ENCODE assay signal across 1 cellular context in the genomic region with DNA sequence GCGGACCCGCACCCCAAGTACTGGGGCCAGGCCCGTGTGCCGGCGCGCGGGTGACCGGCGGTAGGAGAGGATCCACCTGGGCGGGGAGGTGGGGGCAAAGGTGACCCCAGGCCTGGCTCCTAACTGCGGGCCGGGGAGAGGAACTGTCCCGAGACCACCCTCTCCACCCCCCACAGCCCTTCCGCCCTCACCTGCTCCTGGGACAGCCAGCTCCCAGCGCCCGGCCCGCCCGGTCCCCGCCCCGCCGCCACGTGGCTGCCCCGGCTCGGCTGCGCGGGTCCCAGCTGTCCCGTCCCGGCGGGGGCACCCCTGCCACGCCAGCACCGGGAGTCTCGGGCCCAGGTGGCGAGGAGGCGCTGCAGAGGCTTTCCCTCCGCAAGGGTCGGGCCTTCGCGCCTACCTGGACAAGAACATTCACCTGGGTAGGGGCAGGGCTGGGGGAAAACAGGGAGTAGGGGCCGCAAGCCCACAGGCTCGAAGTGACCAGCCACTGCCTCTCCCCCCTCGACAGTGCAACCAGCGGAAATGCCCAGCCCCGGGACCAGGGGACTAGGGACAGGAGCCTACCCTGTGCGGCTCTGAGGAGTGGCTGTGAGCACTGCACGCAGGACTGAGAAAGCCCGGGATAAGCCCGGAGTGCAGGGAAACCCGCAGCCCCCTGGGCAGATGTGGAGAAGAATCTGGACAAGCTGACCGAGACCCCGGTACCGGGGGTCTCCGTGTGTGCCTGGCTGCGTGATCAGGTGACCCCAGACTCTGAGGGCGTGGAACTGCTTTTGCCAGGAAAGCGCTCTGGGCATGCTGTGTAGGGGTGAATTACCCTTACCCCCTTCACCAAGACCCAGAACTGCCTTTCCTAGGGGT.
TF ChIP-seq lines count a peak whose summit lies in the region.

A gene with protein sequence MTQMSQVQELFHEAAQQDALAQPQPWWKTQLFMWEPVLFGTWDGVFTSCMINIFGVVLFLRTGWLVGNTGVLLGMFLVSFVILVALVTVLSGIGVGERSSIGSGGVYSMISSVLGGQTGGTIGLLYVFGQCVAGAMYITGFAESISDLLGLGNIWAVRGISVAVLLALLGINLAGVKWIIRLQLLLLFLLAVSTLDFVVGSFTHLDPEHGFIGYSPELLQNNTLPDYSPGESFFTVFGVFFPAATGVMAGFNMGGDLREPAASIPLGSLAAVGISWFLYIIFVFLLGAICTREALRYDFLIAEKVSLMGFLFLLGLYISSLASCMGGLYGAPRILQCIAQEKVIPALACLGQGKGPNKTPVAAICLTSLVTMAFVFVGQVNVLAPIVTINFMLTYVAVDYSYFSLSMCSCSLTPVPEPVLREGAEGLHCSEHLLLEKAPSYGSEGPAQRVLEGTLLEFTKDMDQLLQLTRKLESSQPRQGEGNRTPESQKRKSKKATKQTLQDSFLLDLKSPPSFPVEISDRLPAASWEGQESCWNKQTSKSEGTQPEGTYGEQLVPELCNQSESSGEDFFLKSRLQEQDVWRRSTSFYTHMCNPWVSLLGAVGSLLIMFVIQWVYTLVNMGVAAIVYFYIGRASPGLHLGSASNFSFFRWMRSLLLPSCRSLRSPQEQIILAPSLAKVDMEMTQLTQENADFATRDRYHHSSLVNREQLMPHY (minus strand): TSS at position 240 of the 864 bp plus-strand sequence. CDS start 1,399 bp downstream, outside the sequence.

TF ChIP-seq in H1, 55 proteins besides CTCF, POLR2A, EP300 and RAD21:
- peak; percentile 51 for TF ChIP-seq EZH2 (IDR thresholded peaks at IDR 0.05; ENCODE audit: low read depth, low read length, severe bottlenecking)
- 0 out of 2 replicates have a peak, but pooled peaks have one; percentile 9 for TF ChIP-seq RBBP5 (IDR thresholded peaks at IDR 0.05; ENCODE audit: borderline replicate concordance, low read depth, low read length)
- TF ChIP-seq HDAC2 (IDR thresholded peaks at IDR 0.05; ENCODE audit: borderline replicate concordance in 1 of 2, low read depth in 2 of 2, low read length in 2 of 2), result 0 out of 4 replicates have a peak, but pooled peaks of 1 of the 2 experiments have one; percentile 19
- TF ChIP-seq PHF8 (conservative IDR thresholded peaks at IDR 0.05; ENCODE audit: low read depth, low read length), result 0 out of 2 replicates have a peak, but pooled peaks have one; percentile 38
- peak; percentile 39 for TF ChIP-seq TAF1 (IDR thresholded peaks at IDR 0.05; ENCODE audit: low read depth, low read length)
- TF ChIP-seq CEBPB (IDR thresholded peaks at IDR 0.05; ENCODE audit: low read depth, low read length), result no peak
- TF ChIP-seq, protein P1, sequence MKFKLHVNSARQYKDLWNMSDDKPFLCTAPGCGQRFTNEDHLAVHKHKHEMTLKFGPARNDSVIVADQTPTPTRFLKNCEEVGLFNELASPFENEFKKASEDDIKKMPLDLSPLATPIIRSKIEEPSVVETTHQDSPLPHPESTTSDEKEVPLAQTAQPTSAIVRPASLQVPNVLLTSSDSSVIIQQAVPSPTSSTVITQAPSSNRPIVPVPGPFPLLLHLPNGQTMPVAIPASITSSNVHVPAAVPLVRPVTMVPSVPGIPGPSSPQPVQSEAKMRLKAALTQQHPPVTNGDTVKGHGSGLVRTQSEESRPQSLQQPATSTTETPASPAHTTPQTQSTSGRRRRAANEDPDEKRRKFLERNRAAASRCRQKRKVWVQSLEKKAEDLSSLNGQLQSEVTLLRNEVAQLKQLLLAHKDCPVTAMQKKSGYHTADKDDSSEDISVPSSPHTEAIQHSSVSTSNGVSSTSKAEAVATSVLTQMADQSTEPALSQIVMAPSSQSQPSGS (IDR thresholded peaks at IDR 0.05; ENCODE audit: low read length), result no peak
- peak; percentile 3 for TF ChIP-seq KDM4A (IDR thresholded peaks at IDR 0.05; ENCODE audit: low read depth, low read length, severe bottlenecking)
- TF ChIP-seq, protein P2, sequence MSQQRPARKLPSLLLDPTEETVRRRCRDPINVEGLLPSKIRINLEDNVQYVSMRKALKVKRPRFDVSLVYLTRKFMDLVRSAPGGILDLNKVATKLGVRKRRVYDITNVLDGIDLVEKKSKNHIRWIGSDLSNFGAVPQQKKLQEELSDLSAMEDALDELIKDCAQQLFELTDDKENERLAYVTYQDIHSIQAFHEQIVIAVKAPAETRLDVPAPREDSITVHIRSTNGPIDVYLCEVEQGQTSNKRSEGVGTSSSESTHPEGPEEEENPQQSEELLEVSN (IDR thresholded peaks at IDR 0.05), result peak; percentile 50
- TF ChIP-seq, protein P3, sequence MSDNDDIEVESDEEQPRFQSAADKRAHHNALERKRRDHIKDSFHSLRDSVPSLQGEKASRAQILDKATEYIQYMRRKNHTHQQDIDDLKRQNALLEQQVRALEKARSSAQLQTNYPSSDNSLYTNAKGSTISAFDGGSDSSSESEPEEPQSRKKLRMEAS (IDR thresholded peaks at IDR 0.05), result peak; percentile 87
- TF ChIP-seq, protein P4, sequence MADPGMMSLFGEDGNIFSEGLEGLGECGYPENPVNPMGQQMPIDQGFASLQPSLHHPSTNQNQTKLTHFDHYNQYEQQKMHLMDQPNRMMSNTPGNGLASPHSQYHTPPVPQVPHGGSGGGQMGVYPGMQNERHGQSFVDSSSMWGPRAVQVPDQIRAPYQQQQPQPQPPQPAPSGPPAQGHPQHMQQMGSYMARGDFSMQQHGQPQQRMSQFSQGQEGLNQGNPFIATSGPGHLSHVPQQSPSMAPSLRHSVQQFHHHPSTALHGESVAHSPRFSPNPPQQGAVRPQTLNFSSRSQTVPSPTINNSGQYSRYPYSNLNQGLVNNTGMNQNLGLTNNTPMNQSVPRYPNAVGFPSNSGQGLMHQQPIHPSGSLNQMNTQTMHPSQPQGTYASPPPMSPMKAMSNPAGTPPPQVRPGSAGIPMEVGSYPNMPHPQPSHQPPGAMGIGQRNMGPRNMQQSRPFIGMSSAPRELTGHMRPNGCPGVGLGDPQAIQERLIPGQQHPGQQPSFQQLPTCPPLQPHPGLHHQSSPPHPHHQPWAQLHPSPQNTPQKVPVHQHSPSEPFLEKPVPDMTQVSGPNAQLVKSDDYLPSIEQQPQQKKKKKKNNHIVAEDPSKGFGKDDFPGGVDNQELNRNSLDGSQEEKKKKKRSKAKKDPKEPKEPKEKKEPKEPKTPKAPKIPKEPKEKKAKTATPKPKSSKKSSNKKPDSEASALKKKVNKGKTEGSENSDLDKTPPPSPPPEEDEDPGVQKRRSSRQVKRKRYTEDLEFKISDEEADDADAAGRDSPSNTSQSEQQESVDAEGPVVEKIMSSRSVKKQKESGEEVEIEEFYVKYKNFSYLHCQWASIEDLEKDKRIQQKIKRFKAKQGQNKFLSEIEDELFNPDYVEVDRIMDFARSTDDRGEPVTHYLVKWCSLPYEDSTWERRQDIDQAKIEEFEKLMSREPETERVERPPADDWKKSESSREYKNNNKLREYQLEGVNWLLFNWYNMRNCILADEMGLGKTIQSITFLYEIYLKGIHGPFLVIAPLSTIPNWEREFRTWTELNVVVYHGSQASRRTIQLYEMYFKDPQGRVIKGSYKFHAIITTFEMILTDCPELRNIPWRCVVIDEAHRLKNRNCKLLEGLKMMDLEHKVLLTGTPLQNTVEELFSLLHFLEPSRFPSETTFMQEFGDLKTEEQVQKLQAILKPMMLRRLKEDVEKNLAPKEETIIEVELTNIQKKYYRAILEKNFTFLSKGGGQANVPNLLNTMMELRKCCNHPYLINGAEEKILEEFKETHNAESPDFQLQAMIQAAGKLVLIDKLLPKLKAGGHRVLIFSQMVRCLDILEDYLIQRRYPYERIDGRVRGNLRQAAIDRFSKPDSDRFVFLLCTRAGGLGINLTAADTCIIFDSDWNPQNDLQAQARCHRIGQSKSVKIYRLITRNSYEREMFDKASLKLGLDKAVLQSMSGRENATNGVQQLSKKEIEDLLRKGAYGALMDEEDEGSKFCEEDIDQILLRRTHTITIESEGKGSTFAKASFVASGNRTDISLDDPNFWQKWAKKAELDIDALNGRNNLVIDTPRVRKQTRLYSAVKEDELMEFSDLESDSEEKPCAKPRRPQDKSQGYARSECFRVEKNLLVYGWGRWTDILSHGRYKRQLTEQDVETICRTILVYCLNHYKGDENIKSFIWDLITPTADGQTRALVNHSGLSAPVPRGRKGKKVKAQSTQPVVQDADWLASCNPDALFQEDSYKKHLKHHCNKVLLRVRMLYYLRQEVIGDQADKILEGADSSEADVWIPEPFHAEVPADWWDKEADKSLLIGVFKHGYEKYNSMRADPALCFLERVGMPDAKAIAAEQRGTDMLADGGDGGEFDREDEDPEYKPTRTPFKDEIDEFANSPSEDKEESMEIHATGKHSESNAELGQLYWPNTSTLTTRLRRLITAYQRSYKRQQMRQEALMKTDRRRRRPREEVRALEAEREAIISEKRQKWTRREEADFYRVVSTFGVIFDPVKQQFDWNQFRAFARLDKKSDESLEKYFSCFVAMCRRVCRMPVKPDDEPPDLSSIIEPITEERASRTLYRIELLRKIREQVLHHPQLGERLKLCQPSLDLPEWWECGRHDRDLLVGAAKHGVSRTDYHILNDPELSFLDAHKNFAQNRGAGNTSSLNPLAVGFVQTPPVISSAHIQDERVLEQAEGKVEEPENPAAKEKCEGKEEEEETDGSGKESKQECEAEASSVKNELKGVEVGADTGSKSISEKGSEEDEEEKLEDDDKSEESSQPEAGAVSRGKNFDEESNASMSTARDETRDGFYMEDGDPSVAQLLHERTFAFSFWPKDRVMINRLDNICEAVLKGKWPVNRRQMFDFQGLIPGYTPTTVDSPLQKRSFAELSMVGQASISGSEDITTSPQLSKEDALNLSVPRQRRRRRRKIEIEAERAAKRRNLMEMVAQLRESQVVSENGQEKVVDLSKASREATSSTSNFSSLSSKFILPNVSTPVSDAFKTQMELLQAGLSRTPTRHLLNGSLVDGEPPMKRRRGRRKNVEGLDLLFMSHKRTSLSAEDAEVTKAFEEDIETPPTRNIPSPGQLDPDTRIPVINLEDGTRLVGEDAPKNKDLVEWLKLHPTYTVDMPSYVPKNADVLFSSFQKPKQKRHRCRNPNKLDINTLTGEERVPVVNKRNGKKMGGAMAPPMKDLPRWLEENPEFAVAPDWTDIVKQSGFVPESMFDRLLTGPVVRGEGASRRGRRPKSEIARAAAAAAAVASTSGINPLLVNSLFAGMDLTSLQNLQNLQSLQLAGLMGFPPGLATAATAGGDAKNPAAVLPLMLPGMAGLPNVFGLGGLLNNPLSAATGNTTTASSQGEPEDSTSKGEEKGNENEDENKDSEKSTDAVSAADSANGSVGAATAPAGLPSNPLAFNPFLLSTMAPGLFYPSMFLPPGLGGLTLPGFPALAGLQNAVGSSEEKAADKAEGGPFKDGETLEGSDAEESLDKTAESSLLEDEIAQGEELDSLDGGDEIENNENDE (IDR thresholded peaks at IDR 0.05; ENCODE audit: insufficient replicate concordance, low read length), result no peak
